Comparison of ENCODE assay signal across 15 cellular contexts in the genomic region with DNA sequence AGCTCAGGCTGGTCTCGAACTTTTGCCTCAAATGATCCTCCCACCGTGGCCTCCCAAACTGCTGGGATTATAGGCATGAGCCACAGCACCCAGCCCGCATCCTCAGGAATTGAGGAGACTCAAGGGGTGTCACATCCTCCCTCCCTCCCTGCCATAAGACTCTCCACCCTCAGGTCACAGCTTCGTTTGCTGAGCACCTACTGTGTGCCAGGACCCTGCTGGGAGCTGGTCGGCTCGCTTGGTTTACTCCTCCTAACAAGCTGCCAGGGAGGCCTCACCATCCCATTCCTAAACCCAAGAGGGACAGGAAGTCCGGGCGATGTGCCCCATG. TPM values are rescaled to one million over a fixed set of nuclear protein-coding genes. Genes with fewer than 3 reads are reported as not detected.
DNase-seq lines count a peak whose midpoint lies in the region; ATAC-seq, FAIRE-seq and TF ChIP-seq lines count a peak whose summit lies in the region.
"Had no signal": no experiment of that assay in that cellular context is flagged by ENCODE, and none has a peak within 500 bp of the region (broad histone marks: within the 10 kb centered on the region; RNA-seq: fewer than 3 reads in every experiment).

No MANE protein-coding gene starts in this region.

- H3K4me1 ChIP-seq in CD8-positive, alpha-beta memory T cell (ENCODE audit: insufficient read depth, low read length): peaks cover 17% of the 10 kb centered on the region
- H3K4me1 ChIP-seq in astrocyte (ENCODE audit: insufficient read depth, low read length) (peaks cover 21% of the 10 kb centered on the region), smooth muscle cell (ENCODE audit: low read depth) (peaks cover 24% of the 10 kb centered on the region)

- peaks cover 0 to 1% of the 10 kb centered on the region in 2 donors for H3K27me3 Mint-ChIP-seq in CD8-positive, alpha-beta memory T cell
- no peaks in the 10 kb centered on the region for H3K27me3 Mint-ChIP-seq in astrocyte (ENCODE audit: low read depth, unreplicated experiment)
- peaks cover 16% of the 10 kb centered on the region for H3K27me3 Mint-ChIP-seq in glutamatergic neuron (ENCODE audit: unreplicated experiment)
- no peaks in the 10 kb centered on the region for H3K27me3 Mint-ChIP-seq in T-helper 2 cell treated with Interferon-gamma antibody and Interleukin-4, amounts not matched to agents 5 μg/mL and 100 μg/mL, for 36 hours (ENCODE audit: low read depth)
- H3K27me3 Mint-ChIP-seq in effector memory CD8-positive, alpha-beta T cell: no peaks in the 10 kb centered on the region
- H3K27me3 Mint-ChIP-seq: activated CD4-positive, alpha-beta memory T cell treated with anti-CD3 and anti-CD28 coated beads for 36 hours had no signal

- peak overlapping the region in 3 of 7 donors; percentile 20 to 71 (median 34) for H3K4me3 Mint-ChIP-seq in CD8-positive, alpha-beta memory T cell
- H3K4me3 Mint-ChIP-seq in astrocyte (ENCODE audit: unreplicated experiment) (no peak overlapping the region), glutamatergic neuron (ENCODE audit: unreplicated experiment) (peak overlapping the region; percentile 57)
- no peak overlapping the region for H3K4me3 Mint-ChIP-seq in T-helper 2 cell treated with Interferon-gamma antibody and Interleukin-4, amounts not matched to agents 5 μg/mL and 100 μg/mL, for 36 hours
- H3K4me3 Mint-ChIP-seq in effector memory CD8-positive, alpha-beta T cell: no peak overlapping the region
- H3K4me3 Mint-ChIP-seq: activated CD4-positive, alpha-beta memory T cell treated with anti-CD3 and anti-CD28 coated beads for 36 hours had no signal

- no peaks in the 10 kb centered on the region for H3K9me3 Mint-ChIP-seq in CD8-positive, alpha-beta memory T cell
- H3K9me3 Mint-ChIP-seq in astrocyte (ENCODE audit: unreplicated experiment): no peaks in the 10 kb centered on the region
- H3K9me3 Mint-ChIP-seq in glutamatergic neuron (ENCODE audit: unreplicated experiment): peaks cover 9% of the 10 kb centered on the region
- no peaks in the 10 kb centered on the region for H3K9me3 Mint-ChIP-seq in T-helper 2 cell treated with Interferon-gamma antibody and Interleukin-4, amounts not matched to agents 5 μg/mL and 100 μg/mL, for 36 hours
- no peaks in the 10 kb centered on the region for H3K9me3 Mint-ChIP-seq in effector memory CD8-positive, alpha-beta T cell
- H3K9me3 Mint-ChIP-seq: activated CD4-positive, alpha-beta memory T cell treated with anti-CD3 and anti-CD28 coated beads for 36 hours had no signal

- peaks cover 18 to 30% (median 23%) of the 10 kb centered on the region in 3 donors for H3K4me1 Mint-ChIP-seq in CD8-positive, alpha-beta memory T cell
- H3K4me1 Mint-ChIP-seq in astrocyte (ENCODE audit: low read depth, unreplicated experiment) (peaks cover 15% of the 10 kb centered on the region), glutamatergic neuron (ENCODE audit: low read depth, unreplicated experiment) (peaks cover 21% of the 10 kb centered on the region)
- peaks cover 13% of the 10 kb centered on the region for H3K4me1 Mint-ChIP-seq in T-helper 2 cell treated with Interferon-gamma antibody and Interleukin-4, amounts not matched to agents 5 μg/mL and 100 μg/mL, for 36 hours (ENCODE audit: low read depth)
- H3K4me1 Mint-ChIP-seq in effector memory CD8-positive, alpha-beta T cell (ENCODE audit: low read depth in 2 of 2): peaks cover 18 to 21% of the 10 kb centered on the region in 2 donors

- TF ChIP-seq CTCF in astrocyte (IDR thresholded peaks at IDR 0.05; ENCODE audit: insufficient read depth, low read depth, low read length): no peak
- no peak for TF ChIP-seq CTCF in glutamatergic neuron (IDR thresholded peaks at IDR 0.05; ENCODE audit: partially characterized antibody, unreplicated experiment)
- TF ChIP-seq CTCF in smooth muscle cell (IDR thresholded peaks at IDR 0.05; ENCODE audit: borderline replicate concordance, insufficient read depth, poor library complexity, severe bottlenecking): no peak

- DNase-seq in CD8-positive, alpha-beta memory T cell: no peak
- no peak for DNase-seq in astrocyte (ENCODE audit: low read depth)
- DNase-seq in glutamatergic neuron: no peak
- no peak for DNase-seq in smooth muscle cell (lab: John Stamatoyannopoulos, UW; ENCODE audit: unreplicated experiment)
- no peak for DNase-seq in stimulated activated CD4-positive, alpha-beta T cell treated with anti-CD3 and anti-CD28 coated beads, Interleukin-4, amount 100 ng/mL, for 4 hours
- DNase-seq in T-helper 2 cell treated with Interferon-gamma antibody and Interleukin-4, amounts not matched to agents 5 μg/mL and 100 μg/mL, for 36 hours (ENCODE audit: low spot score): no peak
- no peak for DNase-seq in effector memory CD8-positive, alpha-beta T cell
- DNase-seq: activated CD4-positive, alpha-beta memory T cell treated with anti-CD3 and anti-CD28 coated beads for 36 hours; amygdala; GOT3; MG63; NCI-H187 treated with DMSO at 0.1 percent for 48 hours; NCI-H510A treated with DMSO at 0.1 percent for 48 hours had no signal

- H4K20me1 ChIP-seq in astrocyte (ENCODE audit: insufficient read depth, low read length): peaks cover 31% of the 10 kb centered on the region
- H4K20me1 ChIP-seq in smooth muscle cell (ENCODE audit: low read depth): peaks cover 36% of the 10 kb centered on the region

- peaks cover 33% of the 10 kb centered on the region for H3K79me2 ChIP-seq in astrocyte (ENCODE audit: insufficient read depth, low read length)
- peaks cover 25% of the 10 kb centered on the region for H3K79me2 ChIP-seq in smooth muscle cell (ENCODE audit: low read depth)

- 96% methylated on average over 8 of the region's 8 CpGs for WGBS in smooth muscle cell (ENCODE audit: low lambda C conversion rate)

- no peak for ATAC-seq in effector memory CD8-positive, alpha-beta T cell (replicated peaks)

- H3K36me3 ChIP-seq in CD8-positive, alpha-beta memory T cell (ENCODE audit: insufficient read depth, low read length): peaks cover 3% of the 10 kb centered on the region
- H3K36me3 ChIP-seq in astrocyte (ENCODE audit: insufficient read depth, low read length) (peaks cover 7% of the 10 kb centered on the region), smooth muscle cell (ENCODE audit: low read depth) (no peaks in the 10 kb centered on the region)
- H3K36me3 ChIP-seq: MG63 had no signal

- H3K4me2 ChIP-seq in astrocyte (ENCODE audit: low read length) (peak overlapping the region; percentile 98), smooth muscle cell (peak overlapping the region; percentile 96)

- H3K27ac Mint-ChIP-seq in CD8-positive, alpha-beta memory T cell: peak overlapping the region in 1 of 8 donors; percentile 81
- H3K27ac Mint-ChIP-seq in astrocyte (ENCODE audit: unreplicated experiment): no peak overlapping the region
- no peak overlapping the region for H3K27ac Mint-ChIP-seq in glutamatergic neuron (ENCODE audit: unreplicated experiment)
- no peak overlapping the region for H3K27ac Mint-ChIP-seq in T-helper 2 cell treated with Interferon-gamma antibody and Interleukin-4, amounts not matched to agents 5 μg/mL and 100 μg/mL, for 36 hours
- H3K27ac Mint-ChIP-seq in effector memory CD8-positive, alpha-beta T cell: no peak overlapping the region
- H3K27ac Mint-ChIP-seq: activated CD4-positive, alpha-beta memory T cell treated with anti-CD3 and anti-CD28 coated beads for 36 hours had no signal

- peaks cover 0 to 48% (median 4%) of the 10 kb centered on the region in 3 donors for H3K36me3 Mint-ChIP-seq in CD8-positive, alpha-beta memory T cell
- H3K36me3 Mint-ChIP-seq in astrocyte (ENCODE audit: low read depth, unreplicated experiment) (peaks cover 3% of the 10 kb centered on the region), glutamatergic neuron (ENCODE audit: unreplicated experiment) (no peaks in the 10 kb centered on the region)
- peaks cover 5% of the 10 kb centered on the region for H3K36me3 Mint-ChIP-seq in T-helper 2 cell treated with Interferon-gamma antibody and Interleukin-4, amounts not matched to agents 5 μg/mL and 100 μg/mL, for 36 hours (ENCODE audit: low read depth)
- peaks cover 56% of the 10 kb centered on the region for H3K36me3 Mint-ChIP-seq in effector memory CD8-positive, alpha-beta T cell (ENCODE audit: insufficient read depth)

- H2AFZ ChIP-seq in astrocyte (ENCODE audit: low read depth, low read length): no peak overlapping the region
- H2AFZ ChIP-seq in smooth muscle cell (ENCODE audit: low read depth): no peak overlapping the region

- H3K9ac ChIP-seq in astrocyte (ENCODE audit: low read length): no peak overlapping the region
- H3K9ac ChIP-seq in smooth muscle cell (ENCODE audit: low read depth): no peak overlapping the region

- H3F3A ChIP-seq in smooth muscle cell (ENCODE audit: low read depth): no peaks in the 10 kb centered on the region

- CTCF ChIA-PET in CD8-positive, alpha-beta memory T cell (lab: Charles Lee): interaction anchor here (0.7 kb wide), 1 partner anchor 188 kb away, joined by 3 read pairs; no protein-coding TSS in a partner anchor

- H3K27ac ChIP-seq in CD8-positive, alpha-beta memory T cell (ENCODE audit: low read depth, low read length): peak overlapping the region; percentile 73
- no peak overlapping the region for H3K27ac ChIP-seq in astrocyte (ENCODE audit: low read depth, low read length)
- peak overlapping the region; percentile 96 for H3K27ac ChIP-seq in smooth muscle cell (ENCODE audit: low read depth)

- no peaks in the 10 kb centered on the region for H3K27me3 ChIP-seq in CD8-positive, alpha-beta memory T cell (ENCODE audit: insufficient read depth, low read length, poor library complexity, severe bottlenecking)
- H3K27me3 ChIP-seq in astrocyte (ENCODE audit: insufficient read depth, low read length): no peaks in the 10 kb centered on the region
- H3K27me3 ChIP-seq in smooth muscle cell (ENCODE audit: low read depth): no peaks in the 10 kb centered on the region
- H3K27me3 ChIP-seq: MG63, testis had no signal

- no peaks in the 10 kb centered on the region for H3K9me3 ChIP-seq in CD8-positive, alpha-beta memory T cell (ENCODE audit: low read length)
- no peaks in the 10 kb centered on the region for H3K9me3 ChIP-seq in astrocyte (ENCODE audit: insufficient read depth, low read depth, low read length)
- H3K9me3 ChIP-seq in smooth muscle cell (replicated peaks; ENCODE audit: low read depth): no peaks in the 10 kb centered on the region
- H3K9me3 ChIP-seq: MG63, testis had no signal

- H3K4me3 ChIP-seq in CD8-positive, alpha-beta memory T cell (ENCODE audit: low read length): no peak overlapping the region
- H3K4me3 ChIP-seq in astrocyte (ENCODE audit: insufficient read depth, low read depth, low read length): no peak overlapping the region
- H3K4me3 ChIP-seq in smooth muscle cell: peak overlapping the region; percentile 89
- H3K4me3 ChIP-seq: MG63, testis had no signal

- POLR2A ChIA-PET in CD8-positive, alpha-beta memory T cell (lab: Charles Lee): interaction anchor here (1.2 kb wide), 1 partner anchor 17 kb away, joined by 3 read pairs; a partner anchor contains a TSS

- no peak for FAIRE-seq in astrocyte (lab: Jason Lieb, UNC)
- FAIRE-seq: colon had no signal

RNA-seq across cellular contexts. Expression of a gene that starts 3.0 kb away (rescaled TPM):
- total RNA-seq in CD8-positive, alpha-beta memory T cell: 10 to 100 TPM; 56.6 to 60.0 TPM
- 5.2 TPM for polyA plus RNA-seq in CD8-positive, alpha-beta memory T cell
- total RNA-seq in astrocyte (61.0 and 63.6 TPM in 2 replicates), glutamatergic neuron (ENCODE audit: unreplicated experiment) (47.9 TPM), smooth muscle cell (49.4 and 50.7 TPM in 2 replicates)
- 44.8 and 51.3 TPM in 2 replicates for polyA plus RNA-seq in smooth muscle cell

RNA-seq across cellular contexts. Expression of a gene that starts 17.5 kb away (rescaled TPM):
- total RNA-seq in CD8-positive, alpha-beta memory T cell: 10 to 100 TPM; 42.7 to 45.4 TPM
- polyA plus RNA-seq in CD8-positive, alpha-beta memory T cell: 24.9 TPM
- total RNA-seq in astrocyte: 78.9 and 79.8 TPM in 2 replicates
- 118 TPM for total RNA-seq in glutamatergic neuron (ENCODE audit: unreplicated experiment)
- total RNA-seq in smooth muscle cell: 27.9 and 37.0 TPM in 2 replicates
- polyA plus RNA-seq in smooth muscle cell: 89.1 and 94.1 TPM in 2 replicates

RNA-seq across cellular contexts. Expression of a gene that starts 52.1 kb away (rescaled TPM):
- total RNA-seq in CD8-positive, alpha-beta memory T cell: 10 to 100 TPM; 65.2 to 69.5 TPM
- 5.8 TPM for polyA plus RNA-seq in CD8-positive, alpha-beta memory T cell
- total RNA-seq in astrocyte: 7.2 and 8.5 TPM in 2 replicates
- 20.5 TPM for total RNA-seq in glutamatergic neuron (ENCODE audit: unreplicated experiment)
- total RNA-seq in smooth muscle cell: 3.8 and 14.7 TPM in 2 replicates
- 11.4 and 14.8 TPM in 2 replicates for polyA plus RNA-seq in smooth muscle cell

RNA-seq across cellular contexts. Expression of a gene that starts 54.2 kb away (rescaled TPM):
- total RNA-seq in CD8-positive, alpha-beta memory T cell: 10 to 100 TPM; 39.8 to 41.2 TPM
- 24.7 TPM for polyA plus RNA-seq in CD8-positive, alpha-beta memory T cell
- total RNA-seq in astrocyte: 101 and 102 TPM in 2 replicates
- total RNA-seq in glutamatergic neuron (ENCODE audit: unreplicated experiment): 56.3 TPM
- 50.1 and 52.9 TPM in 2 replicates for total RNA-seq in smooth muscle cell
- 120 and 132 TPM in 2 replicates for polyA plus RNA-seq in smooth muscle cell
